ENCODE assay signal across 7 cellular contexts in the genomic region with DNA sequence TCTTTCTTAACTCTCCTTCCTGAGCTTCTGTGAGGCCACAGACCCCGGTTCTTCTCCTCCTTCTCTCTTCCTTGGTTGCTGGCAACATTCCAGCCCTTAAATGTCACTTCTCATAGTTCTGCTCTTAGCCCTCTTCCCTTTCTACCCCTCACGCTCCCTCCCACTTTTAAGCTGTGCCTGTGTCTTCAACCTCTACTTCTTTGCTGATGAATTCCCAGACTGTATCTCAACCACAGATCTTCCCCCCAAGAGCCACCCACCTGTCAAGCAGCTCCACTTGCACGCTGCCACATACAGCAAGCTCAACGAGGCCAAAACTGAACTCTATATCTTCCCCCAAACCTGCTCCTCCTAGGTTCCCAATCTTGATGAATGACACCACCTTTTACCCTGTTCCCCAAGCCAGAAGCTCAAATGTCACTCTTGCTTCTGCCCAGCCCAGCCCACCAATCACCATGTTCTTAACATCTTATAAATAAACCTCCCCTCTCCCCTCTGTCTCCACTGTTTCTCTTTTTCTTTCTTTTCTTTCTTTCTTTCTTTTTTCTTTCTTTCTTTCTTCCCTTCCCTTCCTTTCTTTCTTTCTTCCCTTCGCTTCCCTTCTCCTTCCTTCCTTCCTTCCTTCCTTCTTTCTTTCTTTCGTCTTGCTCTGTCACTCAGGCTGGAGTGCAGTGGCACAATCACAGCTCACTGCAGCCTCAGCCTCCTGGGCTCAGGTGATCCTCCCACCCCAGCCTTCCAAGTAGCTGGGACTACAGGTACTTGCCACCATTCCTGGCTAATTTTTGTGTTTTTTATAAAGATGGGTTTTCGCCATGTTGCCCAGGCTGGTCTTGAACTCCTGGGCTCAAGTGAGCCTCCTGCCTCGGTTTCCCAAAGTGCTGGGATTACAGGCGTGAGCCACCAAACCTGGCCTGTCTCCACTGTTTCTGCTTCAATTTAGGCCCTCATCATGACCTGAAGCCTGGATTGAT. TPM values are rescaled to one million over a fixed set of nuclear protein-coding genes. Genes with fewer than 3 reads are reported as not detected.
A peak's percentile ranks its signal among the peaks of the same experiment; 100 is the strongest.
DNase-seq lines count a peak whose midpoint lies in the region; ATAC-seq lines count a peak whose summit lies in the region.

No MANE protein-coding gene starts in this region.

- H3K4me1 Mint-ChIP-seq in T-cell: peaks cover 60 to 79% (median 74%) of the 10 kb centered on the region in 3 donors

- no peaks in the 10 kb centered on the region for H3K36me3 Mint-ChIP-seq in T-cell

- H3K27me3 Mint-ChIP-seq in T-cell: no peaks in the 10 kb centered on the region

- POLR2A ChIA-PET in T-cell (lab: Charles Lee): interaction anchor here (0.5 to 0.7 kb wide), 2 partner anchors 14 to 287 kb away, joined by 3 to 5 read pairs; no protein-coding TSS in a partner anchor

- ATAC-seq in HG02678 (IDR thresholded peaks at IDR 0.05; ENCODE audit: unreplicated experiment) (peak; percentile 47), T-cell (replicated peaks in 1 of 4) (peak; percentile 38 to 50 (median 48))

- no peaks in the 10 kb centered on the region for H3K27me3 ChIP-seq in effector memory CD4-positive, alpha-beta T cell (replicated peaks; ENCODE audit: control insufficient read depth, insufficient read depth, low read length, poor library complexity, severe bottlenecking)

- CTCF ChIA-PET in T-cell (lab: Charles Lee): interaction anchor here (0.5 to 2.0 kb wide), 11 partner anchors 13 to 198 kb away, joined by 4 to 10 read pairs (median 5); a partner anchor contains a TSS

- peak overlapping the region; percentile 46 for H3K27ac ChIP-seq in effector memory CD4-positive, alpha-beta T cell (ENCODE audit: insufficient read depth, low read length, poor library complexity, severe bottlenecking)

- peak overlapping the region; percentile 77 to 88 for H3K27ac Mint-ChIP-seq in T-cell

- H3K36me3 ChIP-seq in effector memory CD4-positive, alpha-beta T cell (ENCODE audit: control insufficient read depth, insufficient read depth, low read length): no peaks in the 10 kb centered on the region

- H3K4me3 Mint-ChIP-seq in T-cell: peak overlapping the region in 2 of 3 donors; percentile 7 to 67

- no peaks in the 10 kb centered on the region for H3K9me3 Mint-ChIP-seq in T-cell

- H3K4me1 ChIP-seq in effector memory CD4-positive, alpha-beta T cell (ENCODE audit: control insufficient read depth, insufficient read depth, low read length, poor library complexity, severe bottlenecking): peaks cover 27% of the 10 kb centered on the region

- DNase-seq in T-cell (peak in 3 of 34 experiments; percentile 10 to 27 (median 25)), NCI-H1930 (lab: John Stamatoyannopoulos, UW) (no peak), NCI-H524 treated with DMSO at 0.1 percent for 48 hours (lab: John Stamatoyannopoulos, UW) (no peak), NCI-H1092 treated with DMSO at 0.1 percent for 48 hours (lab: John Stamatoyannopoulos, UW) (no peak)
- no peak for DNase-seq in effector memory CD4-positive, alpha-beta T cell
- peak; percentile 55 for DNase-seq in stimulated activated naive CD4-positive, alpha-beta T cell treated with Interleukin-2 at 50 U/mL for 16 hours (lab: John Stamatoyannopoulos, UW)

- no peak overlapping the region for H3K4me3 ChIP-seq in effector memory CD4-positive, alpha-beta T cell (ENCODE audit: insufficient read depth, low read depth, low read length, poor library complexity, severe bottlenecking)

- H3K9me3 ChIP-seq in effector memory CD4-positive, alpha-beta T cell (ENCODE audit: control insufficient read depth, low read length): no peaks in the 10 kb centered on the region

RNA-seq across cellular contexts. Expression of a gene that starts 19.8 kb away (rescaled TPM):
- total RNA-seq in T-cell: 100 to 1,000 TPM; 187 to 341 (median 224) TPM

RNA-seq across cellular contexts. Expression of a gene that starts 55.7 kb away (rescaled TPM):
- 100 to 1,000 TPM in 3 of 5 donors, 10 to 100 TPM in 2; 98.9 to 115 (median 111) TPM for total RNA-seq in T-cell
